18 cellular contexts compared by ENCODE assay signal in genomic region chr2:42856891-42857632, GRCh38.
DNase-seq lines count a peak whose midpoint lies in the region; ATAC-seq and TF ChIP-seq lines count a peak whose summit lies in the region.
"Had no signal": no experiment of that assay in that cellular context is flagged by ENCODE, and none has a peak within 500 bp of the region (broad histone marks: within the 10 kb centered on the region; RNA-seq: fewer than 3 reads in every experiment).

No MANE protein-coding gene starts in this region.

- H3K27me3 ChIP-seq in mammary epithelial cell (ENCODE audit: insufficient read depth, low read length) (no peaks in the 10 kb centered on the region), upper lobe of right lung (no peaks in the 10 kb centered on the region), body of pancreas (no peaks in the 10 kb centered on the region)

- CTCF ChIA-PET in mammary epithelial cell (lab: Charles Lee; ENCODE audit: low non-redundant PET): no interaction called here

- H3K4me3 ChIP-seq in mammary epithelial cell (replicated peaks in 1 of 3; ENCODE audit: insufficient read depth in 1 of 3, low read depth in 2 of 3, low read length in 3 of 3): no peak overlapping the region
- H3K4me3 ChIP-seq in upper lobe of right lung: no peak overlapping the region
- H3K4me3 ChIP-seq in body of pancreas: no peak overlapping the region
- H3K4me3 ChIP-seq: thoracic aorta had no signal

- no peak for ATAC-seq in upper lobe of right lung
- no peak for ATAC-seq in HG03432 (IDR thresholded peaks at IDR 0.05; ENCODE audit: unreplicated experiment)
- no peak for ATAC-seq in body of pancreas
- ATAC-seq: activated naive CD8-positive, alpha-beta T cell treated with anti-CD3 and anti-CD28 coated beads, Interleukin-2, amount 50 U/mL, for 24 hours; activated T-cell treated with anti-CD3 and anti-CD28 coated beads, Interleukin-2, amount 50 U/mL, for 72 hours had no signal

- H3K27ac ChIP-seq in mammary epithelial cell (ENCODE audit: insufficient read depth, low read depth, low read length) (no peak overlapping the region), upper lobe of right lung (no peak overlapping the region), body of pancreas (no peak overlapping the region)
- H3K27ac ChIP-seq: thoracic aorta had no signal

- no peak for TF ChIP-seq POLR2A in body of pancreas (IDR thresholded peaks at IDR 0.05)

- no TSS peak for BruUV-seq in mammary epithelial cell (replicated peaks; lab: Mats Ljungman, UMichigan)

- in situ Hi-C loops in mammary epithelial cell (cut with MboI; ENCODE audit: low sequenced_read_pairs in 2 of 2): loop anchor here (10.0 kb wide), 3 partner anchors 78 to 378 kb away; partner anchors contain the start of gene ZFP36L2 (in 1 of the 2)

- WGBS in mammary epithelial cell (ENCODE audit: low coverage, missing lambda C conversion rate): 36% methylated on average over 20 of the region's 23 CpGs
- WGBS in body of pancreas, 2 donors: 85 to 94% methylated on average over 18 to 23 of the region's 23 CpGs

- H3K9me3 ChIP-seq in mammary epithelial cell (replicated peaks; ENCODE audit: insufficient read depth, low read length) (no peaks in the 10 kb centered on the region), upper lobe of right lung (no peaks in the 10 kb centered on the region), body of pancreas (no peaks in the 10 kb centered on the region)
- H3K9me3 ChIP-seq: thoracic aorta had no signal

- no peaks in the 10 kb centered on the region for H4K20me1 ChIP-seq in mammary epithelial cell (ENCODE audit: insufficient read depth, low read length)

- dilution Hi-C loops in mammary epithelial cell (cut with HindIII; ENCODE audit: low sequenced_read_pairs): no loop called here

- H3K4me1 ChIP-seq in mammary epithelial cell (ENCODE audit: insufficient read depth, low read length) (peaks cover 40% of the 10 kb centered on the region), upper lobe of right lung (peaks cover 4% of the 10 kb centered on the region), body of pancreas (no peaks in the 10 kb centered on the region)

- H3K36me3 ChIP-seq in mammary epithelial cell (ENCODE audit: insufficient read depth, low read length) (no peaks in the 10 kb centered on the region), upper lobe of right lung (no peaks in the 10 kb centered on the region), body of pancreas (replicated peaks in 1 of 2; ENCODE audit: insufficient read depth in 1 of 2, low read depth in 2 of 2) (no peaks in the 10 kb centered on the region)
- H3K36me3 ChIP-seq: thoracic aorta had no signal

- TF ChIP-seq CTCF in mammary epithelial cell (conservative IDR thresholded peaks at IDR 0.05 in 1 of 2, IDR thresholded peaks at IDR 0.05 in 1 of 2; ENCODE audit: extremely low read depth in 1 of 2, insufficient read depth in 1 of 2, low read depth in 1 of 2, low read length in 2 of 2) (no peak), upper lobe of right lung (IDR thresholded peaks at IDR 0.05) (no peak), body of pancreas (IDR thresholded peaks at IDR 0.05) (no peak)

- H3K79me2 ChIP-seq in mammary epithelial cell (ENCODE audit: insufficient read depth, low read length): no peaks in the 10 kb centered on the region

- no peak overlapping the region for H3K9ac ChIP-seq in mammary epithelial cell (ENCODE audit: insufficient read depth, low read length)

- intact Hi-C loops in mammary epithelial cell (cut with micrococcal nuclease): loop anchor here (10.0 kb wide), 2 partner anchors 278 to 688 kb away; no protein-coding TSS in a partner anchor
- intact Hi-C loops in upper lobe of right lung (cut with DNase I): no loop called here
- intact Hi-C loops in body of pancreas (cut with DNase I): no loop called here

- peak overlapping the region; percentile 72 for H2AFZ ChIP-seq in mammary epithelial cell (ENCODE audit: low read depth, low read length)

- H3K4me2 ChIP-seq in mammary epithelial cell (ENCODE audit: insufficient read depth, low read depth, low read length): peak overlapping the region; percentile 20

- peak; percentile 33 for DNase-seq in activated effector memory CD4-positive, alpha-beta T cell treated with anti-CD3 and anti-CD28 coated beads, Interleukin-2, amount 50 U/mL, for 16 hours
- no peak for DNase-seq in activated effector memory CD4-positive, alpha-beta T cell treated with Interleukin-2 at 50 U/mL for 16 hours
- DNase-seq in mammary epithelial cell (peak; percentile 50), myocyte (ENCODE audit: low read depth) (peak; percentile 32), upper lobe of right lung (peak; percentile 59), body of pancreas (no peak), NCI-H2081 (lab: John Stamatoyannopoulos, UW) (no peak)
- DNase-seq: activated CD8-positive, alpha-beta memory T cell treated with anti-CD3 and anti-CD28 coated beads for 24 hours; activated naive CD8-positive, alpha-beta T cell treated with anti-CD3 and anti-CD28 coated beads, Interleukin-2, amount 50 U/mL, for 24 hours; activated T-cell treated with anti-CD3 and anti-CD28 coated beads, Interleukin-2, amount 50 U/mL, for 72 hours; dermis blood vessel endothelial cell; erythroblast; NCI-H1436 treated with DMSO at 0.1 percent for 48 hours; NCI-H510A treated with DMSO at 0.1 percent for 48 hours; Right ventricle myocardium superior; small intestine had no signal

Comparison
In these comparisons a context has a peak if more than half of its experiments do, and no peak if none do; other contexts are left out.
1. DNase-seq: peak in activated effector memory CD4-positive, alpha-beta T cell treated with anti-CD3 and anti-CD28 coated beads, Interleukin-2, amount 50 U/mL, for 16 hours (single experiment), mammary epithelial cell (single experiment), myocyte (single experiment) and upper lobe of right lung (single experiment); none in activated effector memory CD4-positive, alpha-beta T cell treated with Interleukin-2 at 50 U/mL for 16 hours (single experiment), body of pancreas (0 of 4) and NCI-H2081 (0 of 2).